Comparison of ENCODE assay signal across 34 cellular contexts in the genomic region with DNA sequence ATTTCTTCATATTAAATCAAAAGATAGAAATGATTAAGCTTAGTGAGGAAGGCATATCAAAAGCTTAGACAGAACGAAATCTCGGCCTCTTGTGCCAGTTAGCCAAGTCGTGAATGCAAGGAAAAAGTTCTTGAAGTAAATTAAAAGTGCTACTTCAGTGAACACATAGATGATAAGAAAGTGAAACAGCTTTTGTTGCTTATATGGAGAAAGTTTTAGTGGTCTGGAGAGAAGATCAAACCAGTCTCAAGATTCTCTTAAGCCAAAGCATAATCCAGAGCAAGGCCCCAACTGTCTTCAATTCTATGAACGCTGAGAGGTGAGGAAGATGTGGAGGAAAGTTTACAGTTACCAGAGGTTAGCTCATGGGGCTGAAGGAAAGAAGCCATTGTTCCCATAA.
"Had no signal": no experiment of that assay in that cellular context is flagged by ENCODE, and none has a peak within 500 bp of the region (broad histone marks: within the 10 kb centered on the region; RNA-seq: fewer than 3 reads in every experiment).

No MANE protein-coding gene starts in this region.

- ATAC-seq: PC-3, Right ventricle myocardium inferior, SK-N-SH treated with all-trans-retinoic acid at 6 μM for 48 hours had no signal

- H3K27ac ChIP-seq: KMS-11, Peyer's patch, RWPE1, SJCRH30, SK-N-MC had no signal

- DNase-seq: Karpas-422, KBM-7, NCI-H1048, NCI-H1092 treated with DMSO at 0.1 percent for 48 hours, NCI-H1105 treated with DMSO at 0.1 percent for 48 hours, NCI-H1417, NCI-H1436, NCI-H146, NCI-H1694, NCI-H187, NCI-H1930, NCI-H2029 treated with DMSO at 0.1 percent for 48 hours, NCI-H2081 treated with DMSO at 0.1 percent for 48 hours, NCI-H2107, NCI-H2171, NCI-H226, NCI-H446 treated with DMSO at 0.1 percent for 48 hours, NCI-H510A, NCI-H524, NCI-H526, NCI-H69, NCI-H748 treated with DMSO at 0.1 percent for 48 hours, NCI-H82, OCI-M1, PC-3, Peyer's patch, SHP77, SIG-M5, SJCRH30 had no signal

- H3K9me3 ChIP-seq: Peyer's patch, SJCRH30 had no signal

- H3K4me3 ChIP-seq: Peyer's patch, SJCRH30, SK-N-MC had no signal

- H3K27me3 ChIP-seq: Peyer's patch, SJCRH30 had no signal

- H3K4me1 ChIP-seq: Peyer's patch had no signal

- H3K36me3 ChIP-seq: Peyer's patch, SJCRH30 had no signal
